Comparison of ENCODE assay signal across 4 cellular contexts in genomic region chr15:71463156-71463555, GRCh38.
"Had no signal": no experiment of that assay in that cellular context is flagged by ENCODE, and none has a peak within 500 bp of the region (broad histone marks: within the 10 kb centered on the region; RNA-seq: fewer than 3 reads in every experiment).

No MANE protein-coding gene starts in this region.

- DNase-seq: H9, HCEC 1CT, IMR-90 had no signal

- H3K4me3 ChIP-seq: GM23338 had no signal

- H3K27ac Mint-ChIP-seq: GM23338, H9 had no signal

- ATAC-seq: GM23338 had no signal

- H3K4me3 Mint-ChIP-seq: GM23338, H9 had no signal
